In the genomic region with DNA sequence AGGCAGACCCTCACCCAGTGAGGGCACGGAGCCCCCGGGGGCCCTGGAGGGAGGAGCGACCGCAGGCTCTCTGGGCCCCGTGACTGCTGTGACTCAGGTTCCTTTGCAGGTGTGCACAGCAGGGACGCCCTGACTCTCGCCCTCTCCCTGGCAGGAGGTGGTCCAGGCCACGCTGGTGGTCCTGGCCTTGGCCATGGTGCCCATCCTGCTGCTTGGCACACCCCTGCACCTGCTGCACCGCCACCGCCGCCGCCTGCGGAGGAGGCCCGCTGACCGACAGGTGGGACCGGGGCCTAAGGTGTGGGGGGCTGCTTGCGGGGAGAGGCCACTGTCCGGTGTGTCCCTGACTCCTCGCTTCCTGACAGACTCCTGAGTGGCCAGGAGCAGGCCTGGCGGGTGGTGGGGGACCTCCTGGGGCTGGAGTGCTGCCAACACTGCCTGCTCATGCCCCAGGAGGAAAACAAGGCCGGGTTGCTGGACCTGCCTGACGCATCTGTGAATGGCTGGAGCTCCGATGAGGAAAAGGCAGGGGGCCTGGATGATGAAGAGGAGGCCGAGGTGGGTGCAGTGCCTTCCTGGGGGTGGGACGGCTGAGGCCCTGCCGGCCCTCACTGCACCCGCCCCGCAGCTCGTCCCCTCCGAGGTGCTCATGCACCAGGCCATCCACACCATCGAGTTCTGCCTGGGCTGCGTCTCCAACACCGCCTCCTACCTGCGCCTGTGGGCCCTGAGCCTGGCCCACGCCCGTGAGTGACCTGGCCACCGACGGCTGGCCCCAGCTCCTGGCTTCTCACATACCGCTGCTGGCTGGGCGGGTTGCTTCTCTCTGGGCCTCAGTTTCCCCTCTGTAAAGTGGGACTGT, we compare ENCODE assay signal across 17 cellular contexts. TPM values are rescaled to one million over a fixed set of nuclear protein-coding genes. Genes with fewer than 3 reads are reported as not detected.
DNase-seq lines count a peak whose midpoint lies in the region; ATAC-seq and TF ChIP-seq lines count a peak whose summit lies in the region.
"Had no signal": no experiment of that assay in that cellular context is flagged by ENCODE, and none has a peak within 500 bp of the region (broad histone marks: within the 10 kb centered on the region; RNA-seq: fewer than 3 reads in every experiment).

No MANE protein-coding gene starts in this region.

- H3K9me3 Mint-ChIP-seq in chondrocyte (ENCODE audit: low read depth) = no peaks in the 10 kb centered on the region
- H3K9me3 Mint-ChIP-seq: activated T-helper 1 cell treated with anti-CD3 and anti-CD28 coated beads, Interleukin-12 subunit alpha, Interleukin-12 subunit beta, Interleukin-2, Interleukin-4 antibody, amounts not matched to agents 30 ng/mL and 10 ng/mL and 1 ng/mL, durations not matched to agents 14 hours and 24 hours and 36 hours; CD4-positive, alpha-beta T cell; IgD-negative memory B cell; stimulated activated memory B cell treated with anti-CD40 and anti-IgM and Interleukin-4, amounts not matched to agents 10 μg/mL and 1 μg/mL and 100 μg/mL, for 72 hours had no signal

- no peaks in the 10 kb centered on the region for H3K27me3 Mint-ChIP-seq in chondrocyte (ENCODE audit: low read depth)
- H3K27me3 Mint-ChIP-seq: CD4-positive, alpha-beta T cell; IgD-negative memory B cell; stimulated activated memory B cell treated with anti-CD40 and anti-IgM and Interleukin-4, amounts not matched to agents 10 μg/mL and 1 μg/mL and 100 μg/mL, for 72 hours had no signal

- H3K4me1 ChIP-seq in right atrium auricular region (no peaks in the 10 kb centered on the region), thyroid gland (peaks cover 7 to 17% of the 10 kb centered on the region in 2 donors)

- 68 to 94% methylated on average over 10 to 18 of the region's 40 CpGs for WGBS in thyroid gland, 2 donors

- H3K27me3 ChIP-seq in right atrium auricular region (no peaks in the 10 kb centered on the region), thyroid gland (no peaks in the 10 kb centered on the region)

- H3K9me3 ChIP-seq in right atrium auricular region (no peaks in the 10 kb centered on the region), thyroid gland (no peaks in the 10 kb centered on the region)

- ATAC-seq in Right ventricle myocardium inferior (no peak), HG03025 (IDR thresholded peaks at IDR 0.05; ENCODE audit: low FRiP score, unreplicated experiment) (no peak), GM21825 (IDR thresholded peaks at IDR 0.05; ENCODE audit: unreplicated experiment) (no peak)
- ATAC-seq: Panc1; stimulated activated memory B cell treated with anti-CD40 and anti-IgM and Interleukin-4, amounts not matched to agents 10 μg/mL and 1 μg/mL and 100 μg/mL, for 72 hours had no signal

- no peak overlapping the region for H3K27ac ChIP-seq in right atrium auricular region
- H3K27ac ChIP-seq in thyroid gland = no peak overlapping the region

- H3K4me1 Mint-ChIP-seq in chondrocyte (ENCODE audit: low read depth) = no peaks in the 10 kb centered on the region

- no peak overlapping the region for H3K27ac Mint-ChIP-seq in chondrocyte (ENCODE audit: unreplicated experiment)
- H3K27ac Mint-ChIP-seq: activated T-helper 1 cell treated with anti-CD3 and anti-CD28 coated beads, Interleukin-12 subunit alpha, Interleukin-12 subunit beta, Interleukin-2, Interleukin-4 antibody, amounts not matched to agents 30 ng/mL and 10 ng/mL and 1 ng/mL, durations not matched to agents 14 hours and 24 hours and 36 hours; CD4-positive, alpha-beta T cell; IgD-negative memory B cell; stimulated activated memory B cell treated with anti-CD40 and anti-IgM and Interleukin-4, amounts not matched to agents 10 μg/mL and 1 μg/mL and 100 μg/mL, for 72 hours had no signal

- H3K36me3 ChIP-seq in right atrium auricular region (peaks cover 37% of the 10 kb centered on the region), thyroid gland (peaks cover 13 to 18% of the 10 kb centered on the region in 2 donors)

- TF ChIP-seq CTCF in right atrium auricular region (IDR thresholded peaks at IDR 0.05) (no peak), chondrocyte (IDR thresholded peaks at IDR 0.05) (no peak), thyroid gland (IDR thresholded peaks at IDR 0.05) (no peak)

- DNase-seq in Right ventricle myocardium inferior (ENCODE audit: missing footprints) (peak; percentile 53), right atrium auricular region (ENCODE audit: low spot score) (no peak), chondrocyte (ENCODE audit: low spot score) (peak; percentile 92), thyroid gland (peak; percentile 63 to 81)
- DNase-seq: effector memory CD4-positive, alpha-beta T cell; HCEC 1CT; NCI-H2107; small intestine; trophoblast cell had no signal

- no peak overlapping the region for H3K4me3 Mint-ChIP-seq in chondrocyte (ENCODE audit: unreplicated experiment)
- H3K4me3 Mint-ChIP-seq: activated T-helper 1 cell treated with anti-CD3 and anti-CD28 coated beads, Interleukin-12 subunit alpha, Interleukin-12 subunit beta, Interleukin-2, Interleukin-4 antibody, amounts not matched to agents 30 ng/mL and 10 ng/mL and 1 ng/mL, durations not matched to agents 14 hours and 24 hours and 36 hours; CD4-positive, alpha-beta T cell; IgD-negative memory B cell; stimulated activated memory B cell treated with anti-CD40 and anti-IgM and Interleukin-4, amounts not matched to agents 10 μg/mL and 1 μg/mL and 100 μg/mL, for 72 hours had no signal

- no peak for TF ChIP-seq POLR2A in thyroid gland (IDR thresholded peaks at IDR 0.05)

- no peak overlapping the region for H3K4me3 ChIP-seq in right atrium auricular region
- H3K4me3 ChIP-seq in thyroid gland (replicated peaks in 1 of 3) = no peak overlapping the region

- peaks cover 7% of the 10 kb centered on the region for H3K36me3 Mint-ChIP-seq in chondrocyte (ENCODE audit: low read depth)
- H3K36me3 Mint-ChIP-seq: IgD-negative memory B cell had no signal

- intact Hi-C loops in Right ventricle myocardium inferior (cut with DNase I) = no loop called here
- intact Hi-C loops in thyroid gland (cut with DNase I) = no loop called here

RNA-seq across cellular contexts. Expression of a gene that starts 10.9 kb away (rescaled TPM):
- total RNA-seq in Right ventricle myocardium inferior = 30.4 TPM
- total RNA-seq in right atrium auricular region = 10 to 100 TPM; 19.2 to 50.7 TPM
- total RNA-seq in chondrocyte = 52.3 to 73.2 TPM (median 66.5 TPM) in 3 replicates
- total RNA-seq in thyroid gland = 100 to 1,000 TPM in 3 of 4 donors, 10 to 100 TPM in 1; 74.8 to 141 (median 121) TPM

RNA-seq across cellular contexts. Expression of a gene that starts 19.3 kb away (rescaled TPM):
- total RNA-seq in Right ventricle myocardium inferior (479 TPM), right atrium auricular region (100 to 1,000 TPM; 436 to 568 TPM), chondrocyte (140 to 172 TPM (median 143 TPM) in 3 replicates), thyroid gland (100 to 1,000 TPM; 222 to 310 (median 254) TPM)

RNA-seq across cellular contexts. Expression of a gene that starts 39.6 kb away (rescaled TPM):
- 3.5 TPM for total RNA-seq in Right ventricle myocardium inferior
- total RNA-seq in right atrium auricular region = 10 to 100 TPM; 10.5 to 21.6 TPM
- total RNA-seq in chondrocyte = 10.8 to 14.3 TPM (median 13.1 TPM) in 3 replicates
- 1 to 10 TPM; 3.0 to 6.6 (median 3.5) TPM for total RNA-seq in thyroid gland
- total RNA-seq: A673; activated T-helper 1 cell treated with anti-CD3 and anti-CD28 coated beads, Interleukin-12 subunit alpha, Interleukin-12 subunit beta, Interleukin-2, Interleukin-4 antibody, amounts not matched to agents 30 ng/mL and 10 ng/mL and 1 ng/mL, durations not matched to agents 14 hours and 24 hours and 36 hours had no signal

RNA-seq across cellular contexts. Expression of a gene that starts 45.8 kb away (rescaled TPM):
- total RNA-seq in Right ventricle myocardium inferior (9.0 TPM), right atrium auricular region (10 to 100 TPM in 1 of 2 donors, 1 to 10 TPM in 1; 9.2 to 19.7 TPM), chondrocyte (14.4 to 16.6 TPM (median 15.9 TPM) in 3 replicates), thyroid gland (10 to 100 TPM; 25.7 to 49.2 (median 36.3) TPM)
